ENCODE assay signal across 34 cellular contexts in genomic region chr7:14374336-14374735, GRCh38.
"Had no signal": no experiment of that assay in that cellular context is flagged by ENCODE, and none has a peak within 500 bp of the region (broad histone marks: within the 10 kb centered on the region; RNA-seq: fewer than 3 reads in every experiment).

No MANE protein-coding gene starts in this region.

- DNase-seq: Karpas-422, Kasumi-1, MG63, MM.1S, MV-4-11, NCI-H1048, NCI-H1092, NCI-H1092 treated with DMSO at 0.1 percent for 48 hours, NCI-H1105, NCI-H1105 treated with DMSO at 0.1 percent for 48 hours, NCI-H1417, NCI-H1417 treated with DMSO at 0.1 percent for 48 hours, NCI-H1436, NCI-H1436 treated with DMSO at 0.1 percent for 48 hours, NCI-H146, NCI-H1694, NCI-H1694 treated with DMSO at 0.1 percent for 48 hours, NCI-H187, NCI-H187 treated with DMSO at 0.1 percent for 48 hours, NCI-H1930, NCI-H2029, NCI-H2029 treated with DMSO at 0.1 percent for 48 hours, NCI-H2081, NCI-H2081 treated with DMSO at 0.1 percent for 48 hours, NCI-H2107, NCI-H2171, NCI-H2171 treated with DMSO at 0.1 percent for 48 hours, NCI-H2227 treated with DMSO at 0.1 percent for 48 hours, NCI-H226, NCI-H345, NCI-H446, NCI-H446 treated with DMSO at 0.1 percent for 48 hours, NCI-H510A, NCI-H510A treated with DMSO at 0.1 percent for 48 hours had no signal

- H3K27me3 ChIP-seq: MG63 had no signal

- H3K9me3 ChIP-seq: MG63 had no signal

- H3K4me3 ChIP-seq: MG63 had no signal

- H3K36me3 ChIP-seq: MG63 had no signal
